In genomic region chr13:26253787-26254582, GRCh38 we compare ENCODE assay signal across 8 cellular contexts. TPM values are rescaled to one million over a fixed set of nuclear protein-coding genes. Genes with fewer than 3 reads are reported as not detected.
DNase-seq lines count a peak whose midpoint lies in the region; ATAC-seq and TF ChIP-seq lines count a peak whose summit lies in the region.

Gene CDK8 (plus strand): TSS chr13:26254129. CDS start chr13:26254642, 513 bp downstream.

- H3K4me1 ChIP-seq in spleen: peaks cover 15 to 40% (median 28%) of the 10 kb centered on the region in 6 donors

- intact Hi-C loops in spleen (cut with DNase I; ENCODE audit: low total_unique reads): no loop called here

- H3K27me3 ChIP-seq in spleen (replicated peaks in 1 of 7): peaks cover 0 to 6% (median 0%) of the 10 kb centered on the region in 7 donors

- peak; percentile 65 for DNase-seq in AG09319 (ENCODE audit: extremely low read depth, low read depth)
- peak; percentile 72 for DNase-seq in NCI-H345 treated with DMSO at 0.1 percent for 48 hours (lab: John Stamatoyannopoulos, UW; ENCODE audit: unreplicated experiment)
- DNase-seq in activated CD4-positive, CD25-positive, alpha-beta regulatory T cell (lab: John Stamatoyannopoulos, UW): peak; percentile 69 to 83 (median 82)
- peak in 60 of 61 donors; percentile 53 to 98 (median 92) for DNase-seq in caudate nucleus (lab: John Stamatoyannopoulos, UW)
- DNase-seq in inferior parietal cortex (ENCODE audit: extremely low spot score): peak; percentile 92
- DNase-seq in spleen: peak; percentile 97

- no peak for TF ChIP-seq CTCF in AG09319 (IDR thresholded peaks at IDR 0.05; ENCODE audit: low read depth, low read length)
- peak in 1 of 11 experiments; percentile 25 for TF ChIP-seq CTCF in spleen (IDR thresholded peaks at IDR 0.05 in 8 of 11, conservative IDR thresholded peaks at IDR 0.05 in 3 of 11)

- peak within 1 kb of the TSS; percentile 82 to 98 (median 94) for H3K4me3 ChIP-seq in spleen

- peak in 1 of 3 donors; percentile 29 for TF ChIP-seq POLR2A in spleen (IDR thresholded peaks at IDR 0.05)

- H3K36me3 ChIP-seq in spleen: no peaks in the 10 kb centered on the region

- ATAC-seq in GM19035 (IDR thresholded peaks at IDR 0.05; ENCODE audit: unreplicated experiment) (peak; percentile 83), HG03342 (IDR thresholded peaks at IDR 0.05; ENCODE audit: unreplicated experiment) (peak; percentile 85)

- H3K9me3 ChIP-seq in spleen: no peaks in the 10 kb centered on the region

- H3K27ac ChIP-seq in caudate nucleus (ENCODE audit: low read depth, low read length) (peak within 1 kb of the TSS; percentile 96), spleen (peak within 1 kb of the TSS; percentile 89 to 98 (median 95))

- WGBS in spleen, 5 donors: 0 to 1% (median 0%) methylated on average over 30 to 79 of the region's 79 CpGs

RNA-seq across cellular contexts. Expression of gene CDK8, which starts in this region (rescaled TPM):
- 10 to 100 TPM in 2 of 7 donors, 1 to 10 TPM in 5; 7.8 to 16.4 (median 9.2) TPM for total RNA-seq in spleen
- polyA plus RNA-seq in spleen: 10 to 100 TPM in 1 of 3 donors, 1 to 10 TPM in 2; 8.6 to 10.4 (median 9.9) TPM

Comparison
In these comparisons a context has a peak if more than half of its experiments do, and no peak if none do; other contexts are left out.
1. Peak in every context shown above with its lines: DNase-seq, ATAC-seq, H3K4me3 ChIP-seq and H3K27ac ChIP-seq.